ENCODE assay signal across 23 cellular contexts in the genomic region with DNA sequence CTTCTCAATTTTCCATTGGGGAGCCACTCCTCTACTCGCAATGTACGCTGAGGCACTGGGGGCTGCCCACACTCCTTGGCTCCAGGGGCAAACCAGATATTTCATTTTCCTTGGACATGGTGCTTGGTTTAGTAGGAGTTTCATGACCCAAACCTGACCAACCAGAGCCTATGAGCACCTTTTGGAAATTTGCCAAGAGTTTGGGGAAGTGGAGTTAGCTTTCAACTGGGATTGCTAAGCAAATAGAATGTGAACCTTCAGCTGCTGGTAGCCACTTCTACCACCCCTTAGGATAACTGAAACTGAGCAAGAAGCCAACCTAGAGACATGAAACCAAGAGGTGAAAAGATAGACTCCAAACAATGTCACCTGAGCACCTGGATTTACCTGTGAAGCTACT.
"Had no signal": no experiment of that assay in that cellular context is flagged by ENCODE, and none has a peak within 500 bp of the region (broad histone marks: within the 10 kb centered on the region; RNA-seq: fewer than 3 reads in every experiment).

No MANE protein-coding gene starts in this region.

- H3K4me3 ChIP-seq: adrenal gland, gastrocnemius medialis, heart left ventricle, left lung, pancreas, testis, upper lobe of left lung had no signal

- H3K27ac ChIP-seq: adrenal gland, gastrocnemius medialis, left lung, neutrophil, pancreas, testis, upper lobe of left lung had no signal

- H3K27me3 ChIP-seq: adrenal gland, gastrocnemius medialis, heart left ventricle, left lung, neutrophil, pancreas, testis, upper lobe of left lung had no signal

- H3K9me3 ChIP-seq: adrenal gland, gastrocnemius medialis, heart left ventricle, left lung, neutrophil, pancreas, testis, upper lobe of left lung had no signal

- FAIRE-seq: bronchial epithelial cell, kidney, pancreas had no signal

- H3K4me1 ChIP-seq: pancreas had no signal

- ATAC-seq: esophagus mucosa; gastrocnemius medialis; heart left ventricle; left lung; natural killer cell treated with Interleukin-12 subunit alpha and Interleukin-12 subunit beta and Interleukin-15 and Interleukin-18, amount 100 ng/mL, for 72 hours; pancreas; sciatic nerve; stimulated activated effector memory CD8-positive, alpha-beta T cell treated with anti-CD3 and anti-CD28 coated beads, Interleukin-12 subunit alpha, Interleukin-12 subunit beta, amount 100 ng/mL, for 72 hours had no signal

- H3K36me3 ChIP-seq: adrenal gland, gastrocnemius medialis, heart left ventricle, left lung, neutrophil, pancreas, upper lobe of left lung had no signal

- DNase-seq: activated CD4-positive, alpha-beta T cell treated with anti-CD3 and anti-CD28 coated beads, Interleukin-2, amount 50 U/mL, for 1 hour; activated CD4-positive, CD25-positive, alpha-beta regulatory T cell treated with anti-CD3 and anti-CD28 coated beads, Interleukin-2, amount 50 U/mL, for 72 hours; activated CD8-positive, alpha-beta memory T cell treated with anti-CD3 and anti-CD28 coated beads, Interleukin-2, amount 50 U/mL, for 48 hours; activated effector memory CD4-positive, alpha-beta T cell treated with anti-CD3 and anti-CD28 coated beads, Interleukin-2, amount 50 U/mL, for 16 hours; activated naive CD4-positive, alpha-beta T cell treated with anti-CD3 and anti-CD28 coated beads, Interleukin-2, amount 50 U/mL, for 16 hours; activated T-cell treated with anti-CD3 and anti-CD28 coated beads, Interleukin-2, amount 50 U/mL, for 48 hours; adrenal gland; cerebellar nuclear complex; effector CD4-positive, alpha-beta T cell; gastrocnemius medialis; heart left ventricle; kidney; left lung; pancreas; stimulated activated CD4-positive, alpha-beta T cell treated with anti-CD3 and anti-CD28 coated beads, Interleukin-4, amount 100 ng/mL, for 24 hours; testis; upper lobe of left lung had no signal
